Comparison of ENCODE assay signal across 33 cellular contexts in genomic region chr20:44354979-44355502, GRCh38. TPM values are rescaled to one million over a fixed set of nuclear protein-coding genes. Genes with fewer than 3 reads are reported as not detected.
DNase-seq lines count a peak whose midpoint lies in the region; ATAC-seq, FAIRE-seq and TF ChIP-seq lines count a peak whose summit lies in the region.
"Had no signal": no experiment of that assay in that cellular context is flagged by ENCODE, and none has a peak within 500 bp of the region (broad histone marks: within the 10 kb centered on the region; RNA-seq: fewer than 3 reads in every experiment).

No MANE protein-coding gene starts in this region.

- no peaks in the 10 kb centered on the region for H3K36me3 Mint-ChIP-seq in progenitor cell of endocrine pancreas (ENCODE audit: insufficient read depth)
- H3K36me3 Mint-ChIP-seq: activated naive CD4-positive, alpha-beta T cell treated with anti-CD3 and anti-CD28 coated beads, Interleukin-2, amount 50 U/mL, for 24 hours; naive thymus-derived CD4-positive, alpha-beta T cell had no signal

- peak overlapping the region; percentile 93 for H3K4me3 Mint-ChIP-seq in progenitor cell of endocrine pancreas (ENCODE audit: low read depth)
- H3K4me3 Mint-ChIP-seq: activated CD4-positive, alpha-beta memory T cell treated with anti-CD3 and anti-CD28 coated beads, Interleukin-2, amount 10 ng/mL, durations not matched to agents 7 days and 5 days; activated naive CD4-positive, alpha-beta T cell treated with anti-CD3 and anti-CD28 coated beads, Interleukin-2, amount 50 U/mL, for 24 hours; memory B cell; naive thymus-derived CD4-positive, alpha-beta T cell had no signal

- no peak for FAIRE-seq in HepG2 (lab: Jason Lieb, UNC)
- FAIRE-seq: GM12878 had no signal

- peak; percentile 54 for ATAC-seq in HepG2
- ATAC-seq: GM12878; naive thymus-derived CD4-positive, alpha-beta T cell had no signal

- no peaks in the 10 kb centered on the region for H3K9me3 Mint-ChIP-seq in progenitor cell of endocrine pancreas (ENCODE audit: low read depth)
- H3K9me3 Mint-ChIP-seq: activated CD4-positive, alpha-beta memory T cell treated with anti-CD3 and anti-CD28 coated beads, Interleukin-2, amount 10 ng/mL, durations not matched to agents 7 days and 5 days; activated naive CD4-positive, alpha-beta T cell treated with anti-CD3 and anti-CD28 coated beads, Interleukin-2, amount 50 U/mL, for 24 hours; naive thymus-derived CD4-positive, alpha-beta T cell had no signal

- H3K4me3 ChIP-seq in Peyer's patch (peak overlapping the region in 3 of 4 donors; percentile 37 to 65 (median 53)), HepG2 (replicated peaks in 1 of 3; ENCODE audit: insufficient read depth in 1 of 3, low read depth in 2 of 3, low read length in 3 of 3) (peak overlapping the region; percentile 69 to 95 (median 92)), mammary epithelial cell (replicated peaks in 1 of 3; ENCODE audit: insufficient read depth in 1 of 3, low read depth in 2 of 3, low read length in 3 of 3) (no peak overlapping the region)
- H3K4me3 ChIP-seq: breast epithelium, GM12878, SK-N-MC, spleen had no signal

- no peak for TF ChIP-seq EP300 in HepG2 (IDR thresholded peaks at IDR 0.05; ENCODE audit: low read depth in 2 of 2, low read length in 2 of 2)
- no peak for TF ChIP-seq EP300 in HepG2 (CRISPR knock-in tag; IDR thresholded peaks at IDR 0.05; ENCODE audit: borderline replicate concordance)

- CTCF ChIA-PET in HepG2 (lab: Yijun Ruan, JAX; ENCODE audit: low intra/inter-chr PET ratio, low total read pairs), result no interaction called here
- CTCF ChIA-PET in mammary epithelial cell (lab: Charles Lee; ENCODE audit: low non-redundant PET), result no interaction called here

- TF ChIP-seq POLR2A in Peyer's patch (IDR thresholded peaks at IDR 0.05), result peak in 1 of 2 donors; percentile 43
- TF ChIP-seq POLR2A in HepG2 (IDR thresholded peaks at IDR 0.05; ENCODE audit: insufficient read depth in 1 of 2, low read depth in 2 of 2, low read length in 2 of 2), result no peak

- TF ChIP-seq RAD21 in HepG2 (CRISPR knock-in tag; IDR thresholded peaks at IDR 0.05), result no peak

- H3K27ac Mint-ChIP-seq in progenitor cell of endocrine pancreas, result peak overlapping the region; percentile 97
- H3K27ac Mint-ChIP-seq: activated CD4-positive, alpha-beta memory T cell treated with anti-CD3 and anti-CD28 coated beads, Interleukin-2, amount 10 ng/mL, durations not matched to agents 7 days and 5 days; activated naive CD4-positive, alpha-beta T cell treated with anti-CD3 and anti-CD28 coated beads, Interleukin-2, amount 50 U/mL, for 24 hours; memory B cell; naive thymus-derived CD4-positive, alpha-beta T cell had no signal

- H3K27me3 ChIP-seq in Peyer's patch, result no peaks in the 10 kb centered on the region
- H3K27me3 ChIP-seq in HepG2 (ENCODE audit: control insufficient read depth in 1 of 2, insufficient read depth in 2 of 2, low read length in 2 of 2), result no peaks in the 10 kb centered on the region; a peak in 1 of 5 replicates
- no peaks in the 10 kb centered on the region for H3K27me3 ChIP-seq in mammary epithelial cell (ENCODE audit: insufficient read depth, low read length)
- H3K27me3 ChIP-seq: breast epithelium had no signal

- H3K79me2 ChIP-seq in HepG2 (ENCODE audit: insufficient read depth, low read length), result peaks cover 43% of the 10 kb centered on the region
- no peaks in the 10 kb centered on the region for H3K79me2 ChIP-seq in mammary epithelial cell (ENCODE audit: insufficient read depth, low read length)

- peak; percentile 57 for DNase-seq in DMS53 treated with DMSO at 0.1 percent for 48 hours (lab: John Stamatoyannopoulos, UW; ENCODE audit: unreplicated experiment)
- DNase-seq in Peyer's patch, result peak in 1 of 3 donors; percentile 82
- DNase-seq in HepG2 (ENCODE audit: low spot score), result peak; percentile 79
- no peak for DNase-seq in progenitor cell of endocrine pancreas (ENCODE audit: low spot score, unreplicated experiment)
- no peak for DNase-seq in globus pallidus (ENCODE audit: low spot score)
- no peak for DNase-seq in HK-2 (ENCODE audit: unreplicated experiment)
- DNase-seq in mammary epithelial cell, result no peak
- DNase-seq in hepatic stellate cell (ENCODE audit: low spot score), result no peak
- DNase-seq: activated CD4-positive, alpha-beta memory T cell treated with anti-CD3 and anti-CD28 coated beads, Interleukin-2, amount 10 ng/mL, durations not matched to agents 7 days and 5 days; activated CD4-positive, CD25-positive, alpha-beta regulatory T cell treated with anti-CD3 and anti-CD28 coated beads, Interleukin-2, amount 50 U/mL, for 72 hours; activated CD8-positive, alpha-beta memory T cell treated with anti-CD3 and anti-CD28 coated beads, Interleukin-2, amount 50 U/mL, for 48 hours; amygdala; C1 segment of cervical spinal cord; effector CD4-positive, alpha-beta T cell; head of caudate nucleus; naive thymus-derived CD4-positive, alpha-beta T cell; NCI-H2081 treated with DMSO at 0.1 percent for 48 hours; NCI-H345; NCI-H748 treated with DMSO at 0.1 percent for 48 hours; spleen; stimulated activated CD4-positive, alpha-beta T cell treated with anti-CD3 and anti-CD28 coated beads, Interleukin-2, amount 100 ng/mL, for 48 hours; T-helper 2 cell had no signal

- TF ChIP-seq CTCF in Peyer's patch (IDR thresholded peaks at IDR 0.05) (no peak), HepG2 (CRISPR knock-in tag; IDR thresholded peaks at IDR 0.05) (no peak), progenitor cell of endocrine pancreas (IDR thresholded peaks at IDR 0.05; ENCODE audit: unreplicated experiment) (no peak), mammary epithelial cell (conservative IDR thresholded peaks at IDR 0.05 in 1 of 2, IDR thresholded peaks at IDR 0.05 in 1 of 2; ENCODE audit: extremely low read depth in 1 of 2, insufficient read depth in 1 of 2, low read depth in 1 of 2, low read length in 2 of 2) (no peak)

- H3K27me3 Mint-ChIP-seq in progenitor cell of endocrine pancreas, result no peaks in the 10 kb centered on the region
- H3K27me3 Mint-ChIP-seq: activated naive CD4-positive, alpha-beta T cell treated with anti-CD3 and anti-CD28 coated beads, Interleukin-2, amount 50 U/mL, for 24 hours had no signal

- H3K36me3 ChIP-seq in Peyer's patch, result no peaks in the 10 kb centered on the region
- peaks cover 0 to 5% of the 10 kb centered on the region in 2 experiments; a peak in 4 of 5 replicates for H3K36me3 ChIP-seq in HepG2 (replicated peaks in 1 of 2; ENCODE audit: control insufficient read depth in 1 of 2, insufficient read depth in 2 of 2, low read length in 2 of 2)
- H3K36me3 ChIP-seq in mammary epithelial cell (ENCODE audit: insufficient read depth, low read length), result no peaks in the 10 kb centered on the region
- H3K36me3 ChIP-seq: breast epithelium, spleen had no signal

- H3K9ac ChIP-seq in HepG2 (ENCODE audit: insufficient read depth, low read depth, low read length), result peak overlapping the region; percentile 85
- no peak overlapping the region for H3K9ac ChIP-seq in mammary epithelial cell (ENCODE audit: insufficient read depth, low read length)

- in situ Hi-C loops in HepG2 (cut with HindIII; ENCODE audit: extremely low pct_ligation_motif_present, low pct_unique_long_range_greater_than_20kb), result no loop called here
- in situ Hi-C loops in mammary epithelial cell (cut with MboI; ENCODE audit: low sequenced_read_pairs in 2 of 2), result no loop called here

- BruUV-seq in HepG2 (replicated peaks; lab: Mats Ljungman, UMichigan) (no TSS peak), mammary epithelial cell (replicated peaks; lab: Mats Ljungman, UMichigan) (no TSS peak)

- peaks cover 56% of the 10 kb centered on the region for H3K4me1 Mint-ChIP-seq in progenitor cell of endocrine pancreas (ENCODE audit: low read depth)
- H3K4me1 Mint-ChIP-seq: activated CD4-positive, alpha-beta memory T cell treated with anti-CD3 and anti-CD28 coated beads, Interleukin-2, amount 10 ng/mL, durations not matched to agents 7 days and 5 days; activated naive CD4-positive, alpha-beta T cell treated with anti-CD3 and anti-CD28 coated beads, Interleukin-2, amount 50 U/mL, for 24 hours had no signal

- H4K20me1 ChIP-seq in HepG2 (ENCODE audit: insufficient read depth, low read length) (no peaks in the 10 kb centered on the region), mammary epithelial cell (ENCODE audit: insufficient read depth, low read length) (no peaks in the 10 kb centered on the region)

- POLR2A ChIA-PET in HepG2 (lab: Yijun Ruan, JAX), result interaction anchor here (0.8 to 4.1 kb wide), 18 partner anchors 8 to 167 kb away, joined by 3 to 38 read pairs (median 5); partner anchors contain the start of genes FITM2 and SERINC3

- H3K27ac ChIP-seq in Peyer's patch (peak overlapping the region in 3 of 4 donors; percentile 84 to 92 (median 85)), HepG2 (ENCODE audit: extremely low read length, insufficient read depth, low read length) (peak overlapping the region; percentile 73), mammary epithelial cell (ENCODE audit: insufficient read depth, low read depth, low read length) (no peak overlapping the region)
- H3K27ac ChIP-seq: breast epithelium, RWPE1, SK-N-MC, spleen had no signal

- H3K4me2 ChIP-seq in HepG2 (ENCODE audit: low read depth, low read length), result peak overlapping the region; percentile 87
- H3K4me2 ChIP-seq in mammary epithelial cell (ENCODE audit: insufficient read depth, low read depth, low read length), result no peak overlapping the region

- WGBS in HepG2 (ENCODE audit: low lambda C conversion rate), result 20% methylated on average over 6 of the region's 6 CpGs
- WGBS in mammary epithelial cell (ENCODE audit: low coverage, missing lambda C conversion rate), result 74% methylated on average over 5 of the region's 6 CpGs

- H3K4me1 ChIP-seq in Peyer's patch (peaks cover 0 to 17% (median 1%) of the 10 kb centered on the region in 4 donors), HepG2 (ENCODE audit: insufficient read depth, low read length) (peaks cover 83% of the 10 kb centered on the region), mammary epithelial cell (ENCODE audit: insufficient read depth, low read length) (no peaks in the 10 kb centered on the region)
- H3K4me1 ChIP-seq: breast epithelium, spleen had no signal

- H3K9me3 ChIP-seq in Peyer's patch (no peaks in the 10 kb centered on the region), HepG2 (ENCODE audit: low read length) (no peaks in the 10 kb centered on the region), mammary epithelial cell (replicated peaks; ENCODE audit: insufficient read depth, low read length) (no peaks in the 10 kb centered on the region)
- H3K9me3 ChIP-seq: breast epithelium, spleen had no signal

- intact Hi-C loops in HepG2 (cut with micrococcal nuclease; ENCODE audit: unreplicated experiment) (loop anchor here (1.0 to 5.0 kb wide), 4 partner anchors 15 to 144 kb away; partner anchors contain the start of gene FITM2), mammary epithelial cell (cut with micrococcal nuclease) (no loop called here)

- dilution Hi-C loops in mammary epithelial cell (cut with HindIII; ENCODE audit: low sequenced_read_pairs), result no loop called here

- H2AFZ ChIP-seq in HepG2 (ENCODE audit: low read length) (peak overlapping the region; percentile 65), mammary epithelial cell (ENCODE audit: low read depth, low read length) (no peak overlapping the region)

RNA-seq across cellular contexts. Expression of gene HNF4A, which starts 0.5 kb away (rescaled TPM):
- 100 to 1,000 TPM in 3 of 4 donors, 10 to 100 TPM in 1; 76.7 to 346 (median 308) TPM for total RNA-seq in Peyer's patch
- 169 and 190 TPM in 2 replicates for total RNA-seq in HepG2 (2016; rRNA removed; fragmentation: Illumina TruSeq; extraction: Trizol)
- total RNA-seq in HepG2 (2016; cell fraction: cytosol; rRNA removed; fragmentation: Illumina TruSeq; extraction: Trizol; ENCODE audit: low read depth), result 29.0 and 32.3 TPM in 2 replicates
- 151 and 173 TPM in 2 replicates for total RNA-seq in HepG2 (2016; cell fraction: insoluble cytoplasmic fraction; rRNA removed; fragmentation: Illumina TruSeq; extraction: Trizol)
- 112 and 124 TPM in 2 replicates for total RNA-seq in HepG2 (2016; cell fraction: membrane; rRNA removed; fragmentation: Illumina TruSeq; extraction: Trizol)
- total RNA-seq in HepG2 (2016; cell fraction: nucleus; rRNA removed; fragmentation: Illumina TruSeq; extraction: Trizol), result 102 and 116 TPM in 2 replicates
- 80.9 and 112 TPM in 2 replicates for polyA plus RNA-seq in HepG2 (2011; rRNA removed)
- polyA plus RNA-seq in HepG2 (2011; cell fraction: cytosol; rRNA removed), result 42.6 and 51.4 TPM in 2 replicates
- 155 and 166 TPM in 2 replicates for polyA plus RNA-seq in HepG2 (2011; cell fraction: nucleus; rRNA removed)
- polyA plus RNA-seq in HepG2 (2012), result 118 and 127 TPM in 2 replicates
- polyA plus RNA-seq in HepG2 (2016; cell fraction: cytosol; fragmentation: Illumina TruSeq; extraction: Trizol; ENCODE audit: low read depth), result 15.4 and 16.4 TPM in 2 replicates
- 119 and 153 TPM in 2 replicates for polyA plus RNA-seq in HepG2 (2016; cell fraction: insoluble cytoplasmic fraction; fragmentation: Illumina TruSeq; extraction: Trizol; ENCODE audit: low read depth)
- 46.6 and 47.5 TPM in 2 replicates for polyA plus RNA-seq in HepG2 (2016; cell fraction: membrane; fragmentation: Illumina TruSeq; extraction: Trizol; ENCODE audit: low read depth)
- polyA plus RNA-seq in HepG2 (2016; cell fraction: nucleus; fragmentation: Illumina TruSeq; extraction: Trizol; ENCODE audit: insufficient read depth, low read depth), result 182 and 192 TPM in 2 replicates
- 4.8 and 366 TPM in 2 replicates for polyA minus RNA-seq in HepG2 (2011; rRNA and poly(A)+ RNA removed; ENCODE audit: low replicate concordance)
- polyA minus RNA-seq in HepG2 (2011; cell fraction: cytosol; rRNA and poly(A)+ RNA removed), result 84.1 and 95.5 TPM in 2 replicates
- polyA minus RNA-seq in HepG2 (2011; cell fraction: nucleus; rRNA and poly(A)+ RNA removed), result 74.7 and 93.0 TPM in 2 replicates
- total RNA-seq in progenitor cell of endocrine pancreas, result 71.1 and 72.9 TPM in 2 replicates
- total RNA-seq in mammary epithelial cell, result not detected
- 0.06 TPM for polyA plus RNA-seq in mammary epithelial cell
- not detected for polyA minus RNA-seq in mammary epithelial cell
- total RNA-seq: activated CD4-positive, alpha-beta memory T cell treated with anti-CD3 and anti-CD28 coated beads, Interleukin-2, amount 10 ng/mL, durations not matched to agents 7 days and 5 days; fibroblast of villous mesenchyme; M059J; naive thymus-derived CD4-positive, alpha-beta T cell; osteoblast; spleen; ureter had no signal
- polyA plus RNA-seq: GM12878; naive thymus-derived CD4-positive, alpha-beta T cell had no signal

RNA-seq across cellular contexts. Expression of gene R3HDML, which starts 18.2 kb away (rescaled TPM):
- total RNA-seq in Peyer's patch (not detected), HepG2 (2016; rRNA removed; fragmentation: Illumina TruSeq; extraction: Trizol) (not detected in 2 replicates), progenitor cell of endocrine pancreas (not detected in 2 replicates), mammary epithelial cell (not detected)
- total RNA-seq in HepG2 (2016; cell fraction: cytosol; rRNA removed; fragmentation: Illumina TruSeq; extraction: Trizol; ENCODE audit: low read depth), result not detected in 2 replicates
- not detected in 2 replicates for total RNA-seq in HepG2 (2016; cell fraction: insoluble cytoplasmic fraction; rRNA removed; fragmentation: Illumina TruSeq; extraction: Trizol)
- total RNA-seq in HepG2 (2016; cell fraction: membrane; rRNA removed; fragmentation: Illumina TruSeq; extraction: Trizol), result not detected in 2 replicates
- not detected in 2 replicates for total RNA-seq in HepG2 (2016; cell fraction: nucleus; rRNA removed; fragmentation: Illumina TruSeq; extraction: Trizol)
- polyA plus RNA-seq in HepG2 (2011; rRNA removed) (not detected in 2 replicates), mammary epithelial cell (not detected)
- not detected in 2 replicates for polyA plus RNA-seq in HepG2 (2011; cell fraction: cytosol; rRNA removed)
- polyA plus RNA-seq in HepG2 (2011; cell fraction: nucleus; rRNA removed), result not detected in 2 replicates
- not detected in 2 replicates for polyA plus RNA-seq in HepG2 (2012)
- not detected in 2 replicates for polyA plus RNA-seq in HepG2 (2016; cell fraction: cytosol; fragmentation: Illumina TruSeq; extraction: Trizol; ENCODE audit: low read depth)
- not detected in 2 replicates for polyA plus RNA-seq in HepG2 (2016; cell fraction: insoluble cytoplasmic fraction; fragmentation: Illumina TruSeq; extraction: Trizol; ENCODE audit: low read depth)
- not detected in 2 replicates for polyA plus RNA-seq in HepG2 (2016; cell fraction: membrane; fragmentation: Illumina TruSeq; extraction: Trizol; ENCODE audit: low read depth)
- polyA plus RNA-seq in HepG2 (2016; cell fraction: nucleus; fragmentation: Illumina TruSeq; extraction: Trizol; ENCODE audit: insufficient read depth, low read depth), result not detected in 2 replicates
- polyA minus RNA-seq in HepG2 (2011; rRNA and poly(A)+ RNA removed; ENCODE audit: low replicate concordance), result not detected in 2 replicates
- not detected in 2 replicates for polyA minus RNA-seq in HepG2 (2011; cell fraction: cytosol; rRNA and poly(A)+ RNA removed)
- not detected in 2 replicates for polyA minus RNA-seq in HepG2 (2011; cell fraction: nucleus; rRNA and poly(A)+ RNA removed)
- not detected for polyA minus RNA-seq in mammary epithelial cell
- total RNA-seq: activated CD4-positive, alpha-beta memory T cell treated with anti-CD3 and anti-CD28 coated beads, Interleukin-2, amount 10 ng/mL, durations not matched to agents 7 days and 5 days; breast epithelium; fibroblast of villous mesenchyme; GM12878; M059J; naive thymus-derived CD4-positive, alpha-beta T cell; osteoblast; spleen; ureter had no signal
- polyA plus RNA-seq: esophagus; GM12878; naive thymus-derived CD4-positive, alpha-beta T cell; spleen had no signal

RNA-seq across cellular contexts. Expression of gene FITM2, which starts 44.0 kb away (rescaled TPM):
- 10 to 100 TPM in 3 of 4 donors, 1 to 10 TPM in 1; 8.7 to 11.7 (median 10.8) TPM for total RNA-seq in Peyer's patch
- total RNA-seq in HepG2 (2016; rRNA removed; fragmentation: Illumina TruSeq; extraction: Trizol), result 13.6 and 24.5 TPM in 2 replicates
- total RNA-seq in HepG2 (2016; cell fraction: cytosol; rRNA removed; fragmentation: Illumina TruSeq; extraction: Trizol; ENCODE audit: low read depth), result 2.8 and 2.9 TPM in 2 replicates
- total RNA-seq in HepG2 (2016; cell fraction: insoluble cytoplasmic fraction; rRNA removed; fragmentation: Illumina TruSeq; extraction: Trizol), result 13.1 and 24.2 TPM in 2 replicates
- total RNA-seq in HepG2 (2016; cell fraction: membrane; rRNA removed; fragmentation: Illumina TruSeq; extraction: Trizol), result 8.8 and 10.2 TPM in 2 replicates
- 20.0 and 25.7 TPM in 2 replicates for total RNA-seq in HepG2 (2016; cell fraction: nucleus; rRNA removed; fragmentation: Illumina TruSeq; extraction: Trizol)
- polyA plus RNA-seq in HepG2 (2011; rRNA removed), result 9.6 and 10.4 TPM in 2 replicates
- 7.7 and 12.9 TPM in 2 replicates for polyA plus RNA-seq in HepG2 (2011; cell fraction: cytosol; rRNA removed)
- 10.1 and 10.7 TPM in 2 replicates for polyA plus RNA-seq in HepG2 (2011; cell fraction: nucleus; rRNA removed)
- polyA plus RNA-seq in HepG2 (2012), result 18.0 and 19.6 TPM in 2 replicates
- 2.4 TPM in 2 replicates for polyA plus RNA-seq in HepG2 (2016; cell fraction: cytosol; fragmentation: Illumina TruSeq; extraction: Trizol; ENCODE audit: low read depth)
- polyA plus RNA-seq in HepG2 (2016; cell fraction: insoluble cytoplasmic fraction; fragmentation: Illumina TruSeq; extraction: Trizol; ENCODE audit: low read depth), result 10.6 and 10.9 TPM in 2 replicates
- polyA plus RNA-seq in HepG2 (2016; cell fraction: membrane; fragmentation: Illumina TruSeq; extraction: Trizol; ENCODE audit: low read depth), result 4.4 and 4.9 TPM in 2 replicates
- 33.0 and 34.7 TPM in 2 replicates for polyA plus RNA-seq in HepG2 (2016; cell fraction: nucleus; fragmentation: Illumina TruSeq; extraction: Trizol; ENCODE audit: insufficient read depth, low read depth)
- 11.7 and 21.7 TPM in 2 replicates for polyA minus RNA-seq in HepG2 (2011; rRNA and poly(A)+ RNA removed; ENCODE audit: low replicate concordance)
- 10.1 and 13.8 TPM in 2 replicates for polyA minus RNA-seq in HepG2 (2011; cell fraction: cytosol; rRNA and poly(A)+ RNA removed)
- 6.7 and 9.0 TPM in 2 replicates for polyA minus RNA-seq in HepG2 (2011; cell fraction: nucleus; rRNA and poly(A)+ RNA removed)
- 4.3 and 4.4 TPM in 2 replicates for total RNA-seq in progenitor cell of endocrine pancreas
- total RNA-seq in mammary epithelial cell, result 10 to 100 TPM in 1 of 2 donors, 1 to 10 TPM in 1; 7.6 to 10.3 TPM
- polyA plus RNA-seq in mammary epithelial cell, result 4.2 TPM
- polyA minus RNA-seq in mammary epithelial cell, result 5.8 TPM

Comparison
In these comparisons a context has a peak if more than half of its experiments do, and no peak if none do; other contexts are left out.
1. DNase-seq: peak in DMS53 treated with DMSO at 0.1 percent for 48 hours (single experiment) and HepG2 (single experiment); none in progenitor cell of endocrine pancreas (single experiment), globus pallidus (single experiment), HK-2 (single experiment), mammary epithelial cell (single experiment) and hepatic stellate cell (single experiment).
2. H3K4me3 ChIP-seq: peak in Peyer's patch (3 of 4) and HepG2 (3 of 3); none in mammary epithelial cell (0 of 3).
3. RNA of gene HNF4A, which starts 0.5 kb away (total RNA-seq): 76.7 to 346 TPM in Peyer's patch, 29.0 to 190 TPM in HepG2 and 71.1 to 72.9 TPM in progenitor cell of endocrine pancreas; not detected in mammary epithelial cell; every median in the first group is over 10 times any median in the second.